Comparison of ENCODE assay signal across 8 cellular contexts in the genomic region with DNA sequence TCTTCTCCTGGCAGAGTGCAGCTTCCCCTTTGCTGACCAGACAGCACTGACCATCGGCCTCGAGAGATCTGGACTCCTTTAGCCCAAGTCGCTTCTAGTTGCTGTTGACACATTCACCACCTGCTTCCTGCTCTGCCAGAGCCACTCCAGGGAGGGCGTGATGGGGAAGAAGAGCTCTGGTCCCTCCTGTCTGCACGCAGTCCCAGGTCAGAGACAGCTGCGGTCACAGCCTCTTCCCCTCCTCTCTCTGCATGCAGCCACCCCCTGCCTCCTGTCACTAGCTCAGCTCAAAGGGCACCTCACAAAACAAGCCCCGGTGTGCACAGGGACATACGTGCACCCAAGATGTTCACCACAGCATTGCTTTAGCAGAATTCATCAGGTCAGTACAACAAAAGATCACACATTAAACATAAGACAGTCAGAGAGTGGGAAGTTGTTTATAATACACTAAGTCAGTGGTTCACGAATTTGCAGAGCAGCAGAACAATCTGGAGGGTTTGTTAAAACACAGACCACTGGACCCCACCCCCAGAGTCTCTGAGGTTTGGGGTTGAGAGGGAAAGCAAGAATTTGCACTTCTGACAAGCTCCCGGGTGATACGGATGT.
A peak's percentile ranks its signal among the peaks of the same experiment; 100 is the strongest.
DNase-seq lines count a peak whose midpoint lies in the region; ATAC-seq and TF ChIP-seq lines count a peak whose summit lies in the region.

No MANE protein-coding gene starts in this region.

- H3K27me3 ChIP-seq in naive thymus-derived CD4-positive, alpha-beta T cell (ENCODE audit: control insufficient read depth in 2 of 2, insufficient read depth in 2 of 2, low read length in 2 of 2): no peaks in the 10 kb centered on the region
- H3K27me3 ChIP-seq in heart right ventricle: peaks cover 0 to 28% (median 4%) of the 10 kb centered on the region in 7 donors

- intact Hi-C loops in naive thymus-derived CD4-positive, alpha-beta T cell (cut with micrococcal nuclease): loop anchor here in 1 of 2 donors (5.0 kb wide), 1 partner anchor 77 kb away; no protein-coding TSS in a partner anchor
- intact Hi-C loops in heart right ventricle (cut with DNase I): no loop called here

- peaks cover 9% of the 10 kb centered on the region for H3K27me3 Mint-ChIP-seq in activated CD4-positive, alpha-beta T cell treated with anti-CD3 and anti-CD28 coated beads, Interleukin-2, amount 10 ng/mL, durations not matched to agents 7 days and 5 days
- peaks cover 0 to 4% (median 0%) of the 10 kb centered on the region in 5 donors for H3K27me3 Mint-ChIP-seq in naive thymus-derived CD4-positive, alpha-beta T cell

- H3K4me3 ChIP-seq in naive thymus-derived CD4-positive, alpha-beta T cell (ENCODE audit: low read length): no peak overlapping the region
- no peak overlapping the region for H3K4me3 ChIP-seq in heart right ventricle

- WGBS in heart right ventricle, 2 donors: 29 to 30% methylated on average over 11 of the region's 11 CpGs

- H3K27ac ChIP-seq in naive thymus-derived CD4-positive, alpha-beta T cell (ENCODE audit: low read depth, low read length): no peak overlapping the region
- peak overlapping the region in 1 of 10 donors; percentile 40 for H3K27ac ChIP-seq in heart right ventricle

- CTCF ChIA-PET in activated CD4-positive, alpha-beta T cell treated with anti-CD3 and anti-CD28 coated beads, Interleukin-2, amount 10 ng/mL, durations not matched to agents 7 days and 5 days (lab: Charles Lee): interaction anchor here (0.5 to 5.5 kb wide), 11 partner anchors 11 to 1527 kb away, joined by 3 to 51 read pairs (median 4); a partner anchor contains a TSS
- CTCF ChIA-PET in naive thymus-derived CD4-positive, alpha-beta T cell (lab: Charles Lee): interaction anchor here (0.9 to 3.9 kb wide), 6 partner anchors 62 to 273 kb away, joined by 3 to 33 read pairs (median 6); no protein-coding TSS in a partner anchor

- ATAC-seq in naive thymus-derived CD4-positive, alpha-beta T cell: peak; percentile 49
- ATAC-seq in heart right ventricle (no peak), HG03097 (IDR thresholded peaks at IDR 0.05; ENCODE audit: low FRiP score, unreplicated experiment) (no peak), GM21723 (IDR thresholded peaks at IDR 0.05; ENCODE audit: unreplicated experiment) (no peak)

- peak overlapping the region; percentile 52 for H3K4me3 Mint-ChIP-seq in activated CD4-positive, alpha-beta T cell treated with anti-CD3 and anti-CD28 coated beads, Interleukin-2, amount 10 ng/mL, durations not matched to agents 7 days and 5 days
- peak overlapping the region in 8 of 10 donors; percentile 2 to 77 (median 55) for H3K4me3 Mint-ChIP-seq in naive thymus-derived CD4-positive, alpha-beta T cell

- peaks cover 16% of the 10 kb centered on the region for H3K36me3 Mint-ChIP-seq in activated CD4-positive, alpha-beta T cell treated with anti-CD3 and anti-CD28 coated beads, Interleukin-2, amount 10 ng/mL, durations not matched to agents 7 days and 5 days (ENCODE audit: low read depth)
- peaks cover 0 to 10% (median 0%) of the 10 kb centered on the region in 5 donors for H3K36me3 Mint-ChIP-seq in naive thymus-derived CD4-positive, alpha-beta T cell

- H3K27ac Mint-ChIP-seq in activated CD4-positive, alpha-beta T cell treated with anti-CD3 and anti-CD28 coated beads, Interleukin-2, amount 10 ng/mL, durations not matched to agents 7 days and 5 days: peak overlapping the region; percentile 89
- H3K27ac Mint-ChIP-seq in naive thymus-derived CD4-positive, alpha-beta T cell: peak overlapping the region in 7 of 9 donors; percentile 6 to 84 (median 61)

- no peaks in the 10 kb centered on the region for H3K36me3 ChIP-seq in naive thymus-derived CD4-positive, alpha-beta T cell (ENCODE audit: control insufficient read depth in 2 of 3, insufficient read depth in 3 of 3, low read length in 3 of 3)
- H3K36me3 ChIP-seq in heart right ventricle: no peaks in the 10 kb centered on the region

- H3K9me3 ChIP-seq in naive thymus-derived CD4-positive, alpha-beta T cell (ENCODE audit: control insufficient read depth in 2 of 3, low read length in 3 of 3): no peaks in the 10 kb centered on the region
- no peaks in the 10 kb centered on the region for H3K9me3 ChIP-seq in heart right ventricle

- DNase-seq in G401 (ENCODE audit: low spot score) (peak; percentile 8), MV-4-11 (lab: John Stamatoyannopoulos, UW) (peak; percentile 82), heart right ventricle (no peak), retina (no peak)
- peak; percentile 61 for DNase-seq in activated CD4-positive, alpha-beta T cell treated with anti-CD3 and anti-CD28 coated beads, Interleukin-2, amount 10 ng/mL, durations not matched to agents 7 days and 5 days
- peak in 1 of 9 donors; percentile 46 for DNase-seq in naive thymus-derived CD4-positive, alpha-beta T cell

- peaks cover 4% of the 10 kb centered on the region for H3K9me3 Mint-ChIP-seq in activated CD4-positive, alpha-beta T cell treated with anti-CD3 and anti-CD28 coated beads, Interleukin-2, amount 10 ng/mL, durations not matched to agents 7 days and 5 days
- peaks cover 0 to 4% (median 0%) of the 10 kb centered on the region in 11 donors for H3K9me3 Mint-ChIP-seq in naive thymus-derived CD4-positive, alpha-beta T cell

- peaks cover 44 to 73% of the 10 kb centered on the region in 2 donors for H3K4me1 ChIP-seq in naive thymus-derived CD4-positive, alpha-beta T cell (ENCODE audit: control insufficient read depth in 2 of 2, insufficient read depth in 2 of 2, low read length in 2 of 2)
- peaks cover 0 to 24% (median 0%) of the 10 kb centered on the region in 9 donors for H3K4me1 ChIP-seq in heart right ventricle

- POLR2A ChIA-PET in activated CD4-positive, alpha-beta T cell treated with anti-CD3 and anti-CD28 coated beads, Interleukin-2, amount 10 ng/mL, durations not matched to agents 7 days and 5 days (lab: Charles Lee): interaction anchor here (0.7 kb wide), 1 partner anchor 187 kb away, joined by 3 read pairs; no protein-coding TSS in a partner anchor
- POLR2A ChIA-PET in naive thymus-derived CD4-positive, alpha-beta T cell (lab: Charles Lee): interaction anchor here (1.2 kb wide), 1 partner anchor 170 kb away, joined by 4 read pairs; no protein-coding TSS in a partner anchor

- TF ChIP-seq CTCF in heart right ventricle (IDR thresholded peaks at IDR 0.05): no peak

- peaks cover 75% of the 10 kb centered on the region for H3K4me1 Mint-ChIP-seq in activated CD4-positive, alpha-beta T cell treated with anti-CD3 and anti-CD28 coated beads, Interleukin-2, amount 10 ng/mL, durations not matched to agents 7 days and 5 days
- H3K4me1 Mint-ChIP-seq in naive thymus-derived CD4-positive, alpha-beta T cell: peaks cover 33 to 74% (median 59%) of the 10 kb centered on the region in 7 donors

- in situ Hi-C loops in G401 (cut with HindIII; ENCODE audit: low sequenced_read_pairs): no loop called here

Comparison
In these comparisons a context has a peak if more than half of its experiments do, and no peak if none do; other contexts are left out.
1. DNase-seq: peak in G401 (single experiment), MV-4-11 (single experiment) and activated CD4-positive, alpha-beta T cell treated with anti-CD3 and anti-CD28 coated beads, Interleukin-2, amount 10 ng/mL, durations not matched to agents 7 days and 5 days (single experiment); none in heart right ventricle (0 of 2) and retina (single experiment).